In genomic region chr2:236535024-236535423, GRCh38 we compare ENCODE assay signal across 14 cellular contexts. TPM values are rescaled to one million over a fixed set of nuclear protein-coding genes. Genes with fewer than 3 reads are reported as not detected.
DNase-seq lines count a peak whose midpoint lies in the region; FAIRE-seq and TF ChIP-seq lines count a peak whose summit lies in the region.
"Had no signal": no experiment of that assay in that cellular context is flagged by ENCODE, and none has a peak within 500 bp of the region (broad histone marks: within the 10 kb centered on the region; RNA-seq: fewer than 3 reads in every experiment).

No MANE protein-coding gene starts in this region.

- H3K27me3 Mint-ChIP-seq in CD8-positive, alpha-beta memory T cell = no peaks in the 10 kb centered on the region
- no peaks in the 10 kb centered on the region for H3K27me3 Mint-ChIP-seq in mesothelial cell of epicardium (ENCODE audit: low read depth)
- no peaks in the 10 kb centered on the region for H3K27me3 Mint-ChIP-seq in CD4-positive, alpha-beta memory T cell

- H3K4me3 ChIP-seq in CD8-positive, alpha-beta memory T cell (ENCODE audit: low read length) = no peak overlapping the region
- no peak overlapping the region for H3K4me3 ChIP-seq in stomach
- H3K4me3 ChIP-seq in CD4-positive, alpha-beta memory T cell (ENCODE audit: low read length in 2 of 2) = no peak overlapping the region

- peaks cover 5 to 9% (median 7%) of the 10 kb centered on the region in 3 donors for H3K36me3 Mint-ChIP-seq in CD8-positive, alpha-beta memory T cell
- no peaks in the 10 kb centered on the region for H3K36me3 Mint-ChIP-seq in mesothelial cell of epicardium
- peaks cover 4 to 13% of the 10 kb centered on the region in 2 donors for H3K36me3 Mint-ChIP-seq in CD4-positive, alpha-beta memory T cell

- DNase-seq in CD8-positive, alpha-beta memory T cell = no peak
- DNase-seq in RCC 7860 (ENCODE audit: low spot score) = peak; percentile 83
- DNase-seq in dermis blood vessel endothelial cell = peak; percentile 93
- peak in 1 of 2 experiments; percentile 43 for DNase-seq in mesothelial cell of epicardium (ENCODE audit: low spot score in 2 of 2, unreplicated experiment in 2 of 2)
- DNase-seq in NOMO-1 treated with DMSO at 0.1 percent for 48 hours (lab: John Stamatoyannopoulos, UW; ENCODE audit: unreplicated experiment) = no peak
- DNase-seq in stomach = no peak
- no peak for DNase-seq in CD4-positive, alpha-beta memory T cell
- DNase-seq in NCI-H2081 (lab: John Stamatoyannopoulos, UW) = no peak
- DNase-seq: amygdala; NK-92 treated with Interleukin-12 subunit alpha and Interleukin-12 subunit beta, amount 100 ng/mL, for 24 hours; stimulated activated CD4-positive, alpha-beta T cell treated with anti-CD3 and anti-CD28 coated beads, Interleukin-4, amount 100 ng/mL, for 1 hour; stimulated activated naive CD4-positive, alpha-beta T cell had no signal

- peak overlapping the region in 4 of 7 donors; percentile 9 to 71 (median 42) for H3K4me3 Mint-ChIP-seq in CD8-positive, alpha-beta memory T cell
- H3K4me3 Mint-ChIP-seq in mesothelial cell of epicardium = no peak overlapping the region
- peak overlapping the region in 2 of 8 donors; percentile 40 to 56 for H3K4me3 Mint-ChIP-seq in CD4-positive, alpha-beta memory T cell

- TF ChIP-seq POLR2A in stomach (IDR thresholded peaks at IDR 0.05) = no peak

- peak; percentile 80 for FAIRE-seq in RCC 7860 (lab: Jason Lieb, UNC)
- FAIRE-seq: endometrium had no signal

- intact Hi-C loops in stomach (cut with DNase I; ENCODE audit: low total_unique reads) = no loop called here
- intact Hi-C loops in CD4-positive, alpha-beta memory T cell (cut with micrococcal nuclease) = no loop called here

- POLR2A ChIA-PET in CD8-positive, alpha-beta memory T cell (lab: Charles Lee) = no interaction called here
- POLR2A ChIA-PET in CD4-positive, alpha-beta memory T cell (lab: Charles Lee; ENCODE audit: partially characterized antibody) = interaction anchor here (2.5 to 5.1 kb wide), 4 partner anchors 8 to 551 kb away, joined by 6 to 93 read pairs (median 21); partner anchors contain the start of gene COPS8

- no peaks in the 10 kb centered on the region for H3K36me3 ChIP-seq in CD8-positive, alpha-beta memory T cell (ENCODE audit: insufficient read depth, low read length)
- no peaks in the 10 kb centered on the region for H3K36me3 ChIP-seq in stomach
- H3K36me3 ChIP-seq in CD4-positive, alpha-beta memory T cell (ENCODE audit: insufficient read depth, low read length) = no peaks in the 10 kb centered on the region

- H3K27me3 ChIP-seq in CD8-positive, alpha-beta memory T cell (ENCODE audit: insufficient read depth, low read length, poor library complexity, severe bottlenecking) = no peaks in the 10 kb centered on the region
- no peaks in the 10 kb centered on the region for H3K27me3 ChIP-seq in stomach
- no peaks in the 10 kb centered on the region for H3K27me3 ChIP-seq in CD4-positive, alpha-beta memory T cell (ENCODE audit: insufficient read depth, low read length)

- CTCF ChIA-PET in CD8-positive, alpha-beta memory T cell (lab: Charles Lee) = interaction anchor here (4.5 to 5.4 kb wide), 2 partner anchors 21 to 34 kb away, joined by 26 to 43 read pairs; partner anchors contain the start of gene ACKR3
- CTCF ChIA-PET in CD4-positive, alpha-beta memory T cell (lab: Charles Lee; ENCODE audit: partially characterized antibody) = interaction anchor here (4.6 to 4.8 kb wide), 2 partner anchors 22 to 34 kb away, joined by 40 to 52 read pairs; partner anchors contain the start of gene ACKR3

- TF ChIP-seq CTCF in mesothelial cell of epicardium (IDR thresholded peaks at IDR 0.05; ENCODE audit: unreplicated experiment) (no peak), stomach (IDR thresholded peaks at IDR 0.05) (no peak)

- H3K27ac ChIP-seq in CD8-positive, alpha-beta memory T cell (ENCODE audit: low read depth, low read length) = no peak overlapping the region
- H3K27ac ChIP-seq in stomach = no peak overlapping the region
- H3K27ac ChIP-seq in CD4-positive, alpha-beta memory T cell (ENCODE audit: low read depth, low read length) = no peak overlapping the region

- TF ChIP-seq EP300 in stomach (IDR thresholded peaks at IDR 0.05) = no peak

- H3K4me1 ChIP-seq in CD8-positive, alpha-beta memory T cell (ENCODE audit: insufficient read depth, low read length) = peaks cover 20% of the 10 kb centered on the region
- peaks cover 0 to 17% (median 8%) of the 10 kb centered on the region in 4 donors for H3K4me1 ChIP-seq in stomach
- peaks cover 31% of the 10 kb centered on the region for H3K4me1 ChIP-seq in CD4-positive, alpha-beta memory T cell (ENCODE audit: insufficient read depth, low read length)

- no peaks in the 10 kb centered on the region for H3K9me3 ChIP-seq in CD8-positive, alpha-beta memory T cell (ENCODE audit: low read length)
- H3K9me3 ChIP-seq in stomach = no peaks in the 10 kb centered on the region
- no peaks in the 10 kb centered on the region for H3K9me3 ChIP-seq in CD4-positive, alpha-beta memory T cell (ENCODE audit: control insufficient read depth in 1 of 2, low read length in 2 of 2)

- 48 to 68% (median 64%) methylated on average over 5 of the region's 5 CpGs for whole genome bisulfite sequencing in stomach, 5 donors

- H3K4me1 Mint-ChIP-seq in CD8-positive, alpha-beta memory T cell = peaks cover 36 to 52% (median 47%) of the 10 kb centered on the region in 3 donors
- H3K4me1 Mint-ChIP-seq in mesothelial cell of epicardium = peaks cover 15% of the 10 kb centered on the region
- H3K4me1 Mint-ChIP-seq in CD4-positive, alpha-beta memory T cell = peaks cover 24 to 51% (median 34%) of the 10 kb centered on the region in 4 donors

- peak overlapping the region in 3 of 8 donors; percentile 49 to 99 (median 78) for H3K27ac Mint-ChIP-seq in CD8-positive, alpha-beta memory T cell
- peak overlapping the region; percentile 44 for H3K27ac Mint-ChIP-seq in mesothelial cell of epicardium
- peak overlapping the region in 3 of 7 donors; percentile 44 to 90 (median 89) for H3K27ac Mint-ChIP-seq in CD4-positive, alpha-beta memory T cell
- H3K27ac Mint-ChIP-seq: progenitor cell of endocrine pancreas had no signal

- H3K9me3 Mint-ChIP-seq in CD8-positive, alpha-beta memory T cell = no peaks in the 10 kb centered on the region
- no peaks in the 10 kb centered on the region for H3K9me3 Mint-ChIP-seq in mesothelial cell of epicardium
- no peaks in the 10 kb centered on the region for H3K9me3 Mint-ChIP-seq in CD4-positive, alpha-beta memory T cell

RNA-seq across cellular contexts. Expression of gene ACKR3, which starts 34.6 kb away (rescaled TPM):
- total RNA-seq in CD8-positive, alpha-beta memory T cell = 1 to 10 TPM in 1 of 2 experiments, under 1 TPM in 1; 0.90 to 1.6 TPM
- polyA plus RNA-seq in CD8-positive, alpha-beta memory T cell = 5.5 TPM
- total RNA-seq in dermis blood vessel endothelial cell (14.0 and 16.8 TPM in 2 replicates), mesothelial cell of epicardium (70.6 to 78.7 TPM (median 77.6 TPM) in 3 replicates), stomach (10 to 100 TPM in 4 of 5 donors, 1 to 10 TPM in 1; 5.2 to 35.0 (median 15.1) TPM)
- polyA plus RNA-seq in stomach = 1 to 10 TPM; 5.0 to 7.3 (median 5.8) TPM
- total RNA-seq in CD4-positive, alpha-beta memory T cell = 1 to 10 TPM; 4.2 TPM
- polyA plus RNA-seq in CD4-positive, alpha-beta memory T cell = 1 to 10 TPM; 3.7 to 4.5 TPM

Comparison
In these comparisons a context has a peak if more than half of its experiments do, and no peak if none do; other contexts are left out.
1. DNase-seq: peak in RCC 7860 (single experiment) and dermis blood vessel endothelial cell (single experiment); none in CD8-positive, alpha-beta memory T cell (0 of 5), NOMO-1 treated with DMSO at 0.1 percent for 48 hours (single experiment), stomach (single experiment), CD4-positive, alpha-beta memory T cell (0 of 5) and NCI-H2081 (0 of 2).